Comparison of ENCODE assay signal across 10 cellular contexts in the genomic region with DNA sequence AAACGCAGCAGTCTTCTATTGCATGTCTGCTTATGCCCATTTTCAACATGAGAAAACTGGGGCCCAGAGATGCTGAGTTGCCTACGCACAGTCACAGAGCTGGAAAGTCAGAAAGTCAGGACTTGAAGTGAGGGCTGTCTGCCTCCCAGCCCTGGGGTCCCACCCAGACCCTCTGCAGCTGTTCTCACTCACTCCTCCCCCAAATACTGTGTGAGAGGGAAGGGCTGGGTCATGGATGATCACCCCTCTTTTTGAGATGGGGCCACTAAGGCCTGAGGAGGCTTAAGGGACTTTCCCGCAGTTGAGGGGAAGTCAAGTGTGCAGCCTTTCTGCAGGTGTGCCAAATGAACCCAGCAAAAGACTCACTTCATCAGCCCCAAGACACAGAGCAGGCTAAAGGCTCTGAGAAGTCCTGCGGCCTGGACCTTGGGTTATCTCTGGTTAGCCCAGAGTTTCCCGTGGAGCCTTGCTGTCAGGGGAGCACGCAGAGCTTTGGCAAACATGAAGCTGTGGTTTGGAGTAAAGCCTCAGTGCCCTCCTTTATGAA. TPM values are rescaled to one million over a fixed set of nuclear protein-coding genes. Genes with fewer than 3 reads are reported as not detected.
DNase-seq lines count a peak whose midpoint lies in the region; ATAC-seq and TF ChIP-seq lines count a peak whose summit lies in the region.
"Had no signal": no experiment of that assay in that cellular context is flagged by ENCODE, and none has a peak within 500 bp of the region (broad histone marks: within the 10 kb centered on the region; RNA-seq: fewer than 3 reads in every experiment).

No MANE protein-coding gene starts in this region.

- no peak overlapping the region; a peak in 1 of 20 replicates for H3K4me3 ChIP-seq in BLaER1 treated with 17β-estradiol and CSF1 and Interleukin-3, amounts not matched to agents 10 nM and 100 nM
- no peak overlapping the region for H3K4me3 ChIP-seq in Jurkat, Clone E6-1 (ENCODE audit: low read length)

- peak overlapping the region in 4 of 11 experiments; percentile 1 to 16 (median 11); a peak in 3 of 22 replicates for H3K9ac ChIP-seq in BLaER1 treated with 17β-estradiol and CSF1 and Interleukin-3, amounts not matched to agents 10 nM and 100 nM
- H3K9ac ChIP-seq: parathyroid adenoma had no signal

- peaks cover 0 to 28% (median 0%) of the 10 kb centered on the region in 11 experiments; a peak in 8 of 22 replicates for H3K36me3 ChIP-seq in BLaER1 treated with 17β-estradiol and CSF1 and Interleukin-3, amounts not matched to agents 10 nM and 100 nM

- H3K4me2 ChIP-seq in BLaER1 treated with 17β-estradiol and CSF1 and Interleukin-3, amounts not matched to agents 10 nM and 100 nM, result peak overlapping the region; percentile 32 to 84 (median 65); a peak in 21 of 22 replicates

- peaks cover 44 to 99% (median 72%) of the 10 kb centered on the region in 10 experiments for H3K4me1 ChIP-seq in BLaER1 treated with 17β-estradiol and CSF1 and Interleukin-3, amounts not matched to agents 10 nM and 100 nM
- H3K4me1 ChIP-seq: parathyroid adenoma had no signal

- peak; percentile 42 for DNase-seq in Jurkat, Clone E6-1 (ENCODE audit: low read depth, low spot score)
- no peak for DNase-seq in NCI-H2227 treated with DMSO at 0.1 percent for 48 hours (lab: John Stamatoyannopoulos, UW)
- no peak for DNase-seq in erythroblast (lab: John Stamatoyannopoulos, UW)
- DNase-seq in hippocampal formation (lab: John Stamatoyannopoulos, UW), result no peak
- DNase-seq in NCI-H187 treated with DMSO at 0.1 percent for 48 hours (lab: John Stamatoyannopoulos, UW), result no peak
- DNase-seq: foreskin fibroblast had no signal

- no peak for TF ChIP-seq POLR2A in erythroblast (IDR thresholded peaks at IDR 0.05; ENCODE audit: low read length)

- peak overlapping the region in 5 of 11 experiments; percentile 2 to 62 (median 33); a peak in 5 of 22 replicates for H3K27ac ChIP-seq in BLaER1 treated with 17β-estradiol and CSF1 and Interleukin-3, amounts not matched to agents 10 nM and 100 nM
- H3K27ac ChIP-seq: parathyroid adenoma had no signal

- ATAC-seq in GM18861 (IDR thresholded peaks at IDR 0.05; ENCODE audit: unreplicated experiment) (peak; percentile 89), HG02623 (IDR thresholded peaks at IDR 0.05; ENCODE audit: unreplicated experiment) (peak; percentile 83)

- no peaks in the 10 kb centered on the region for H3K9me3 ChIP-seq in BLaER1 treated with 17β-estradiol and CSF1 and Interleukin-3, amounts not matched to agents 10 nM and 100 nM (replicated peaks in 1 of 11)

- H3K27me3 ChIP-seq in BLaER1 treated with 17β-estradiol and CSF1 and Interleukin-3, amounts not matched to agents 10 nM and 100 nM, result peaks cover 0 to 12% (median 0%) of the 10 kb centered on the region in 11 experiments; a peak in 3 of 22 replicates

- H4K20me1 ChIP-seq in BLaER1 treated with 17β-estradiol and CSF1 and Interleukin-3, amounts not matched to agents 10 nM and 100 nM, result peaks cover 0 to 41% (median 10%) of the 10 kb centered on the region in 11 experiments; a peak in 13 of 22 replicates

RNA-seq across cellular contexts. Expression of a gene that starts 18.7 kb away (rescaled TPM):
- 80.1 TPM for polyA plus RNA-seq in Jurkat, Clone E6-1 (2012; ENCODE audit: insufficient read depth, insufficient read length)
